Comparison of ENCODE assay signal across 8 cellular contexts in the genomic region with DNA sequence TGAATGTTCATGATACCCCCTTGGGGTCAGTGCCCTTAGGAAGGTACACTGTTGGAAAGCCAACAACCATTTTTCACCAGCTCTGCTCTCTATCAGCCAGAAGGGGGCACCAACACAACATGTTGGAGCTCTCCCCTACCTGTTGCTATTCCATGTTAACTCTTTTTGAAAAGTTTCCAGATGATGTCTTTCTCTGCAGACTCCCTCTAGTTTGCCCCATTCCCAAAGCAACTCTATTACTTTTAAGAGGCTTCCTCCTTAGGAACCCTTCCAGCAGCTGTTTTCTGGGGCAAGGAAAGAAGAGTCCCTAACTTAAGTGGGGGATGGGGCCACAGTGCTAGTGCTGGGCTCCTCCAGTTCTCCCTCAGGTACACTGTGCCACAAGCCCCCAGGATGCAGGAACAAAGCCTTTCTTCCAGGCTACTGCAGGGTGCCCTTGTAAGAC. TPM values are rescaled to one million over a fixed set of nuclear protein-coding genes. Genes with fewer than 3 reads are reported as not detected.
DNase-seq lines count a peak whose midpoint lies in the region; ATAC-seq, FAIRE-seq and TF ChIP-seq lines count a peak whose summit lies in the region.

No MANE protein-coding gene starts in this region.

- no peak overlapping the region for H3K4me3 ChIP-seq in A549
- H3K4me3 ChIP-seq in K562 = no peak overlapping the region

- TF ChIP-seq CTCF in A549 (IDR thresholded peaks at IDR 0.05) (peak; percentile 78), GM12872 (IDR thresholded peaks at IDR 0.05; ENCODE audit: insufficient read depth, low read depth, low read length) (peak; percentile 90), K562 (IDR thresholded peaks at IDR 0.05 in 2 of 3, conservative IDR thresholded peaks at IDR 0.05 in 1 of 3; ENCODE audit: insufficient read depth in 2 of 3, low read depth in 1 of 3, low read length in 3 of 3) (peak; percentile 87 to 95 (median 91))

- no peaks in the 10 kb centered on the region for H3K27me3 Mint-ChIP-seq in immature natural killer cell (ENCODE audit: low read depth in 3 of 3)

- intact Hi-C loops in K562 (cut with micrococcal nuclease) = loop anchor here (1.0 to 5.0 kb wide), 5 partner anchors 88 to 950 kb away; a partner anchor contains a TSS

- no peaks in the 10 kb centered on the region for H3K4me1 ChIP-seq in A549
- no peaks in the 10 kb centered on the region for H3K4me1 ChIP-seq in K562 (replicated peaks in 1 of 2; ENCODE audit: control insufficient read depth in 2 of 2, insufficient read depth in 2 of 2, low read length in 2 of 2)

- H3K4me3 Mint-ChIP-seq in immature natural killer cell = no peak overlapping the region

- TF ChIP-seq RAD21 in A549 (conservative IDR thresholded peaks at IDR 0.05 in 1 of 2, IDR thresholded peaks at IDR 0.05 in 1 of 2) (peak; percentile 72 to 81), K562 (CRISPR knock-in tag; conservative IDR thresholded peaks at IDR 0.05 in 1 of 2, IDR thresholded peaks at IDR 0.05 in 1 of 2) (peak; percentile 81 to 92)

- no peaks in the 10 kb centered on the region for H3K27me3 ChIP-seq in K562 (ENCODE audit: control insufficient read depth in 2 of 2, insufficient read depth in 2 of 2, low read length in 2 of 2)

- POLR2A ChIA-PET in A549 (lab: Yijun Ruan, JAX) (interaction anchor here (1.6 kb wide), 1 partner anchor 84 kb away, joined by 3 read pairs; a partner anchor contains a TSS), K562 (lab: Yijun Ruan, JAX) (interaction anchor here (0.6 to 2.5 kb wide), 9 partner anchors 9 to 218 kb away, joined by 3 to 14 read pairs (median 3); no protein-coding TSS in a partner anchor)

- TF ChIP-seq EP300 in A549 (IDR thresholded peaks at IDR 0.05) = no peak
- TF ChIP-seq EP300 in K562 (IDR thresholded peaks at IDR 0.05; ENCODE audit: low read length) = no peak

- no peaks in the 10 kb centered on the region for H3K9me3 ChIP-seq in A549
- H3K9me3 ChIP-seq in K562 (replicated peaks; ENCODE audit: control insufficient read depth, insufficient read depth, low read depth, low read length) = no peaks in the 10 kb centered on the region

- H3K79me2 ChIP-seq in K562 (ENCODE audit: control insufficient read depth, insufficient read depth, low read length) = no peaks in the 10 kb centered on the region

- peak overlapping the region in 1 of 6 donors; percentile 54 for H3K27ac Mint-ChIP-seq in immature natural killer cell

- TF ChIP-seq POLR2A in A549 (IDR thresholded peaks at IDR 0.05; ENCODE audit: low read length) (no peak), K562 (conservative IDR thresholded peaks at IDR 0.05) (no peak)

- H3K36me3 Mint-ChIP-seq in immature natural killer cell = peaks cover 16 to 28% (median 21%) of the 10 kb centered on the region in 3 donors

- no peaks in the 10 kb centered on the region for H3K4me1 Mint-ChIP-seq in immature natural killer cell

- in situ Hi-C loops in K562 (cut with MboI) = loop anchor here (10.0 kb wide), 1 partner anchor 224 kb away; no protein-coding TSS in a partner anchor

- peak; percentile 50 to 56 for DNase-seq in A549 (ENCODE audit: low read depth in 1 of 2, low spot score in 1 of 2)
- peak; percentile 77 for DNase-seq in NAMALWA (ENCODE audit: low spot score)
- peak; percentile 61 for DNase-seq in SW480 (ENCODE audit: low spot score)
- peak; percentile 70 to 82 (median 80) for DNase-seq in K562 (ENCODE audit: extremely low read depth in 1 of 4, low spot score in 3 of 4)
- DNase-seq in immature natural killer cell = peak; percentile 28 to 35 (median 34)
- peak; percentile 30 for DNase-seq in stimulated activated CD4-positive, alpha-beta T cell treated with anti-CD3 and anti-CD28 coated beads, Interleukin-2, amount 100 ng/mL, for 4 hours (ENCODE audit: low read depth)
- no peak for DNase-seq in epidermal melanocyte (ENCODE audit: insufficient read length, low spot score)

- no TSS peak for BruUV-seq in K562 (replicated peaks; lab: Mats Ljungman, UMichigan)

- H3K4me2 ChIP-seq in A549 (no peak overlapping the region), K562 (ENCODE audit: insufficient read depth, low read length) (no peak overlapping the region)

- FAIRE-seq in A549 (lab: Jason Lieb, UNC) (no peak), K562 (lab: Jason Lieb, UNC) (peak; percentile 96)

- no peaks in the 10 kb centered on the region for H3K9me1 ChIP-seq in K562 (ENCODE audit: control insufficient read depth, insufficient read depth, low read length)

- H2AFZ ChIP-seq in K562 (ENCODE audit: low read depth, low read length) = no peak overlapping the region

- H3K27ac ChIP-seq in A549 (no peak overlapping the region), K562 (ENCODE audit: extremely low read depth, low read depth, low read length) (no peak overlapping the region)

- H3K36me3 ChIP-seq in K562 (ENCODE audit: control insufficient read depth, insufficient read depth, low read length) = peaks cover 4% of the 10 kb centered on the region; the same call in 1 of the 3 replicates

- no peaks in the 10 kb centered on the region for H3K9me3 Mint-ChIP-seq in immature natural killer cell

- CTCF ChIA-PET in A549 (lab: Yijun Ruan, JAX) (interaction anchor here (0.6 to 4.5 kb wide), 26 partner anchors 11 to 1785 kb away, joined by 3 to 53 read pairs (median 4); a partner anchor contains a TSS), K562 (lab: Yijun Ruan, JAX; ENCODE audit: low intra/inter-chr PET ratio) (interaction anchor here (0.7 to 2.1 kb wide), 6 partner anchors 88 to 950 kb away, joined by 3 to 18 read pairs (median 4); no protein-coding TSS in a partner anchor)

- no peak overlapping the region for H3K9ac ChIP-seq in K562 (ENCODE audit: insufficient read depth in 1 of 2, low read depth in 2 of 2, low read length in 2 of 2)

- ATAC-seq in A549 = peak; percentile 90 to 94
- ATAC-seq in K562 = peak; percentile 97

- 0 out of 2 replicates have a peak, but pooled peaks cover 4% of the 10 kb centered on the region for H4K20me1 ChIP-seq in K562 (replicated peaks; ENCODE audit: control insufficient read depth, insufficient read depth, low read length)

RNA-seq across cellular contexts. Expression of a gene that starts 22.9 kb away (rescaled TPM):
- polyA plus RNA-seq in A549 (2011; rRNA removed) = 39.1 and 49.5 TPM in 2 replicates
- polyA plus RNA-seq in A549 (2012; cell fraction: cytosol; rRNA removed) = 14.7 and 18.7 TPM in 2 replicates
- polyA plus RNA-seq in A549 (2012; cell fraction: nucleus; rRNA removed) = 9.2 and 12.5 TPM in 2 replicates
- 25.7 to 27.8 TPM (median 26.4 TPM) in 3 replicates for polyA plus RNA-seq in A549 (2017; fragmentation: RNase III; extraction: RNeasy Plus Mini Kit Qiagen cat#74134 plus additional on column Dnase treatment)
- polyA minus RNA-seq in A549 (2011; rRNA and poly(A)+ RNA removed) = 63.4 and 64.2 TPM in 2 replicates
- 90.8 and 103 TPM in 2 replicates for total RNA-seq in K562 (2011; cell fraction: chromatin; rRNA removed; ENCODE audit: low replicate concordance)
- 62.9 and 67.9 TPM in 2 replicates for total RNA-seq in K562 (2011; cell fraction: nucleolus; rRNA removed)
- total RNA-seq in K562 (2011; cell fraction: nucleoplasm; rRNA removed) = 112 and 149 TPM in 2 replicates
- total RNA-seq in K562 (2014; rRNA removed) = 45.8 and 47.0 TPM in 2 replicates
- 80.0 and 86.4 TPM in 2 replicates for total RNA-seq in K562 (2014; rRNA removed; fragmentation: Illumina TruSeq; extraction: Trizol)
- total RNA-seq in K562 (2015; rRNA removed; fragmentation: Illumina TruSeq; extraction: Trizol) = 71.9 and 74.7 TPM in 2 replicates
- 64.5 and 74.2 TPM in 2 replicates for total RNA-seq in K562 (2021)
- 90.9 and 102 TPM in 2 replicates for polyA plus RNA-seq in K562 (2011; rRNA removed)
- polyA plus RNA-seq in K562 (2011; cell fraction: cytosol; rRNA removed) = 51.9 and 99.8 TPM in 2 replicates
- polyA plus RNA-seq in K562 (2011; cell fraction: nucleus; rRNA removed) = 26.4 and 44.3 TPM in 2 replicates
- 30.7 and 38.2 TPM in 2 replicates for polyA plus RNA-seq in K562 (2012)
- polyA plus RNA-seq in K562 (2014; fragmentation: Illumina TruSeq; extraction: Trizol) = 58.9 and 66.4 TPM in 2 replicates
- polyA plus RNA-seq in K562 (2014; fragmentation: Nextera tagmentation; extraction: Ambion mirVana) = 10 to 100 TPM; 26.9 to 46.8 TPM
- polyA plus RNA-seq in K562 (2014; rRNA removed) = 46.0 and 49.9 TPM in 2 replicates
- 151 and 183 TPM in 2 replicates for polyA minus RNA-seq in K562 (2011; rRNA and poly(A)+ RNA removed)
- 51.7 and 72.3 TPM in 2 replicates for polyA minus RNA-seq in K562 (2011; cell fraction: cytosol; rRNA and poly(A)+ RNA removed)
- polyA minus RNA-seq in K562 (2011; cell fraction: nucleus; rRNA and poly(A)+ RNA removed) = 25.2 and 47.9 TPM in 2 replicates
- 10 to 100 TPM in 1 of 3 donors, 1 to 10 TPM in 2; 4.0 to 13.6 (median 8.9) TPM for polyA plus RNA-seq in immature natural killer cell

RNA-seq across cellular contexts. Expression of a gene that starts 28.6 kb away (rescaled TPM):
- polyA plus RNA-seq in A549 (2011; rRNA removed) (30.1 and 34.6 TPM in 2 replicates), A549 (2017; fragmentation: RNase III; extraction: RNeasy Plus Mini Kit Qiagen cat#74134 plus additional on column Dnase treatment) (12.7 to 15.4 TPM (median 15.4 TPM) in 3 replicates), K562 (2011; rRNA removed) (35.6 and 37.5 TPM in 2 replicates), K562 (2014; fragmentation: Illumina TruSeq; extraction: Trizol) (25.0 and 27.3 TPM in 2 replicates), K562 (2014; fragmentation: Nextera tagmentation; extraction: Ambion mirVana) (10 to 100 TPM; 11.5 to 15.2 TPM), K562 (2014; rRNA removed) (19.2 and 21.3 TPM in 2 replicates), immature natural killer cell (10 to 100 TPM; 28.7 to 35.7 (median 29.4) TPM)
- polyA plus RNA-seq in A549 (2012; cell fraction: cytosol; rRNA removed) = 9.2 and 11.3 TPM in 2 replicates
- 6.6 and 9.2 TPM in 2 replicates for polyA plus RNA-seq in A549 (2012; cell fraction: nucleus; rRNA removed)
- 14.3 and 16.6 TPM in 2 replicates for polyA minus RNA-seq in A549 (2011; rRNA and poly(A)+ RNA removed)
- 23.9 and 24.2 TPM in 2 replicates for total RNA-seq in K562 (2011; cell fraction: chromatin; rRNA removed; ENCODE audit: low replicate concordance)
- 24.2 and 25.8 TPM in 2 replicates for total RNA-seq in K562 (2011; cell fraction: nucleolus; rRNA removed)
- total RNA-seq in K562 (2011; cell fraction: nucleoplasm; rRNA removed) = 26.2 and 36.1 TPM in 2 replicates
- total RNA-seq in K562 (2014; rRNA removed) (17.8 and 23.8 TPM in 2 replicates), K562 (2014; rRNA removed; fragmentation: Illumina TruSeq; extraction: Trizol) (21.6 and 23.9 TPM in 2 replicates), K562 (2015; rRNA removed; fragmentation: Illumina TruSeq; extraction: Trizol) (17.9 and 19.6 TPM in 2 replicates), K562 (2021) (15.3 and 15.5 TPM in 2 replicates)
- 27.6 and 37.8 TPM in 2 replicates for polyA plus RNA-seq in K562 (2011; cell fraction: cytosol; rRNA removed)
- polyA plus RNA-seq in K562 (2011; cell fraction: nucleus; rRNA removed) = 19.0 and 21.7 TPM in 2 replicates
- 17.0 and 25.2 TPM in 2 replicates for polyA plus RNA-seq in K562 (2012)
- polyA minus RNA-seq in K562 (2011; rRNA and poly(A)+ RNA removed) = 27.7 and 28.8 TPM in 2 replicates
- polyA minus RNA-seq in K562 (2011; cell fraction: cytosol; rRNA and poly(A)+ RNA removed) = 8.5 and 12.5 TPM in 2 replicates
- polyA minus RNA-seq in K562 (2011; cell fraction: nucleus; rRNA and poly(A)+ RNA removed) = 4.6 and 7.3 TPM in 2 replicates

RNA-seq across cellular contexts. Expression of a gene that starts 33.0 kb away (rescaled TPM):
- polyA plus RNA-seq in A549 (2011; rRNA removed) (0.13 TPM in 1 of 2 replicates, not detected in the other), A549 (2017; fragmentation: RNase III; extraction: RNeasy Plus Mini Kit Qiagen cat#74134 plus additional on column Dnase treatment) (not detected in 3 replicates), K562 (2011; rRNA removed) (not detected in 2 replicates), K562 (2014; fragmentation: Illumina TruSeq; extraction: Trizol) (not detected in 2 replicates), K562 (2014; fragmentation: Nextera tagmentation; extraction: Ambion mirVana) (not detected), K562 (2014; rRNA removed) (not detected in 2 replicates), immature natural killer cell (under 1 TPM in 2 of 3 donors, not detected in 1; 0.11 to 0.13 TPM)
- not detected in 2 replicates for polyA plus RNA-seq in A549 (2012; cell fraction: cytosol; rRNA removed)
- not detected in 2 replicates for polyA plus RNA-seq in A549 (2012; cell fraction: nucleus; rRNA removed)
- polyA minus RNA-seq in A549 (2011; rRNA and poly(A)+ RNA removed) = not detected in 2 replicates
- total RNA-seq in K562 (2011; cell fraction: chromatin; rRNA removed; ENCODE audit: low replicate concordance) = not detected in 2 replicates
- not detected in 2 replicates for total RNA-seq in K562 (2011; cell fraction: nucleolus; rRNA removed)
- not detected in 2 replicates for total RNA-seq in K562 (2011; cell fraction: nucleoplasm; rRNA removed)
- total RNA-seq in K562 (2014; rRNA removed) (not detected in 2 replicates), K562 (2014; rRNA removed; fragmentation: Illumina TruSeq; extraction: Trizol) (not detected in 2 replicates), K562 (2015; rRNA removed; fragmentation: Illumina TruSeq; extraction: Trizol) (not detected in 2 replicates), K562 (2021) (not detected in 2 replicates)
- not detected in 2 replicates for polyA plus RNA-seq in K562 (2011; cell fraction: cytosol; rRNA removed)
- not detected in 2 replicates for polyA plus RNA-seq in K562 (2011; cell fraction: nucleus; rRNA removed)
- polyA plus RNA-seq in K562 (2012) = 0.07 TPM in 1 of 2 replicates, not detected in the other
- polyA minus RNA-seq in K562 (2011; rRNA and poly(A)+ RNA removed) = not detected in 2 replicates
- polyA minus RNA-seq in K562 (2011; cell fraction: cytosol; rRNA and poly(A)+ RNA removed) = not detected in 2 replicates
- polyA minus RNA-seq in K562 (2011; cell fraction: nucleus; rRNA and poly(A)+ RNA removed) = 0.78 TPM in 1 of 2 replicates, not detected in the other
